In genomic region chr16:85227924-85228462, GRCh38 we compare ENCODE assay signal across 8 cellular contexts.
DNase-seq lines count a peak whose midpoint lies in the region; ATAC-seq and TF ChIP-seq lines count a peak whose summit lies in the region.

No MANE protein-coding gene starts in this region.

- peak; percentile 5 for TF ChIP-seq CTCF in GM13976 (IDR thresholded peaks at IDR 0.05; ENCODE audit: borderline replicate concordance, control extremely low read depth, extremely low read depth, insufficient read depth, missing control alignments)
- TF ChIP-seq CTCF in osteocyte (IDR thresholded peaks at IDR 0.05): no peak
- TF ChIP-seq CTCF in stomach (IDR thresholded peaks at IDR 0.05): no peak

- no peak overlapping the region for H3K4me3 ChIP-seq in stomach

- no peak for TF ChIP-seq EP300 in stomach (IDR thresholded peaks at IDR 0.05)

- no peaks in the 10 kb centered on the region for H3K9me3 Mint-ChIP-seq in osteocyte (ENCODE audit: unreplicated experiment)

- H3K9me3 ChIP-seq in stomach: no peaks in the 10 kb centered on the region

- peak overlapping the region; percentile 51 for H3K4me3 Mint-ChIP-seq in osteocyte (ENCODE audit: unreplicated experiment)

- TF ChIP-seq POLR2A in stomach (IDR thresholded peaks at IDR 0.05): no peak

- no peaks in the 10 kb centered on the region for H3K27me3 ChIP-seq in stomach

- peaks cover 66% of the 10 kb centered on the region for H3K4me1 Mint-ChIP-seq in osteocyte (ENCODE audit: unreplicated experiment)

- peak overlapping the region in 1 of 5 donors; percentile 11 for H3K27ac ChIP-seq in stomach

- intact Hi-C loops in stomach (cut with DNase I; ENCODE audit: low total_unique reads): no loop called here

- DNase-seq in GM13976 (ENCODE audit: low spot score) (peak; percentile 72), astrocyte of the hippocampus (ENCODE audit: low read depth, low spot score) (peak; percentile 84), osteocyte (ENCODE audit: extremely low spot score, unreplicated experiment) (peak; percentile 88), NOMO-1 treated with DMSO at 0.1 percent for 48 hours (lab: John Stamatoyannopoulos, UW; ENCODE audit: unreplicated experiment) (no peak), stomach (no peak)

- no peaks in the 10 kb centered on the region for H3K36me3 ChIP-seq in stomach

- H3K36me3 Mint-ChIP-seq in osteocyte (ENCODE audit: unreplicated experiment): no peaks in the 10 kb centered on the region

- no peaks in the 10 kb centered on the region for H3K27me3 Mint-ChIP-seq in osteocyte (ENCODE audit: unreplicated experiment)

- peak; percentile 13 for ATAC-seq in HG03442 (IDR thresholded peaks at IDR 0.05; ENCODE audit: unreplicated experiment)
- no peak for ATAC-seq in GM19035 (IDR thresholded peaks at IDR 0.05; ENCODE audit: unreplicated experiment)
- no peak for ATAC-seq in GM18873 (IDR thresholded peaks at IDR 0.05; ENCODE audit: low FRiP score, unreplicated experiment)

- in situ Hi-C loops in GM13976 (cut with MboI; ENCODE audit: low sequenced_read_pairs, unreplicated experiment): no loop called here

- peaks cover 0 to 43% (median 21%) of the 10 kb centered on the region in 4 donors for H3K4me1 ChIP-seq in stomach

- WGBS in stomach, 5 donors: 56 to 70% (median 62%) methylated on average over 17 of the region's 17 CpGs

- H3K27ac Mint-ChIP-seq in osteocyte (ENCODE audit: unreplicated experiment): peak overlapping the region; percentile 88

Comparison
In these comparisons a context has a peak if more than half of its experiments do, and no peak if none do; other contexts are left out.
1. DNase-seq: peak in GM13976 (single experiment), astrocyte of the hippocampus (single experiment) and osteocyte (single experiment); none in NOMO-1 treated with DMSO at 0.1 percent for 48 hours (single experiment) and stomach (single experiment).